In genomic region chr2:33106115-33106514, GRCh38 we compare ENCODE assay signal across 28 cellular contexts.
"Had no signal": no experiment of that assay in that cellular context is flagged by ENCODE, and none has a peak within 500 bp of the region (broad histone marks: within the 10 kb centered on the region; RNA-seq: fewer than 3 reads in every experiment).

No MANE protein-coding gene starts in this region.

- ATAC-seq: esophagus mucosa; gastrocnemius medialis; heart left ventricle; left lobe of liver; mucosa of descending colon; sciatic nerve; stimulated activated effector memory CD8-positive, alpha-beta T cell treated with anti-CD3 and anti-CD28 coated beads, Interleukin-12 subunit alpha, Interleukin-12 subunit beta, amount 100 ng/mL, for 72 hours; stimulated activated naive CD8-positive, alpha-beta T cell treated with anti-CD3 and anti-CD28 coated beads, Interleukin-15, Interleukin-2, amounts not matched to agents 100 U/mL and 50 U/mL, for 24 hours had no signal

- H3K4me1 ChIP-seq: prostate gland had no signal

- H3K79me2 ChIP-seq: hepatocyte had no signal

- H3K9ac ChIP-seq: neural progenitor cell had no signal

- FAIRE-seq: colon, kidney, urothelium cell line had no signal

- H3K27me3 ChIP-seq: gastrocnemius medialis, heart left ventricle, hepatocyte, neural progenitor cell, right atrium auricular region, testis, tibial nerve, upper lobe of left lung had no signal

- H3K27ac ChIP-seq: epithelial cell of prostate, gastrocnemius medialis, heart left ventricle, hepatocyte, neural progenitor cell, prostate gland, right atrium auricular region, testis, tibial nerve, upper lobe of left lung had no signal

- H3K9me3 ChIP-seq: gastrocnemius medialis, heart left ventricle, mucosa of descending colon, prostate gland, right atrium auricular region, testis, tibial nerve, upper lobe of left lung had no signal

- H3K4me3 ChIP-seq: gastrocnemius medialis, heart left ventricle, hepatocyte, mucosa of descending colon, neural progenitor cell, prostate gland, right atrium auricular region, smooth muscle cell, testis, tibial nerve, upper lobe of left lung had no signal

- H3K36me3 ChIP-seq: gastrocnemius medialis, neural progenitor cell, prostate gland, tibial nerve, upper lobe of left lung had no signal

- DNase-seq: effector CD8-positive, alpha-beta T cell; endodermal cell; gastrocnemius medialis; heart left ventricle; kidney; mesenchymal stem cell; mucosa of descending colon; naive B cell; stimulated activated CD4-positive, alpha-beta T cell treated with anti-CD3 and anti-CD28 coated beads, Interleukin-12 subunit alpha, Interleukin-12 subunit beta, amount 100 ng/mL, for 4 hours; stimulated activated CD4-positive, alpha-beta T cell treated with anti-CD3 and anti-CD28 coated beads, Interleukin-1b, Interleukin-23, amount 100 ng/mL, for 48 hours; stimulated activated CD4-positive, alpha-beta T cell treated with anti-CD3 and anti-CD28 coated beads, Interleukin-4, amount 100 ng/mL, for 24 hours; stimulated activated naive CD8-positive, alpha-beta T cell treated with anti-CD3 and anti-CD28 coated beads, Interleukin-15, Interleukin-2, amounts not matched to agents 100 U/mL and 50 U/mL, for 24 hours; substantia nigra; testis; upper lobe of left lung had no signal

- H3K4me2 ChIP-seq: hepatocyte, neural progenitor cell, smooth muscle cell had no signal

- H2AFZ ChIP-seq: hepatocyte, neural progenitor cell had no signal
